ENCODE assay signal across 18 cellular contexts in genomic region chr5:114311943-114312342, GRCh38. TPM values are rescaled to one million over a fixed set of nuclear protein-coding genes. Genes with fewer than 3 reads are reported as not detected.
"Had no signal": no experiment of that assay in that cellular context is flagged by ENCODE, and none has a peak within 500 bp of the region (broad histone marks: within the 10 kb centered on the region; RNA-seq: fewer than 3 reads in every experiment).

No MANE protein-coding gene starts in this region.

- H3K4me1 ChIP-seq: foreskin keratinocyte, pancreas, right lobe of liver, upper lobe of right lung had no signal

- H3K4me3 ChIP-seq: dorsolateral prefrontal cortex, pancreas, right lobe of liver, smooth muscle cell, thoracic aorta, upper lobe of right lung had no signal

- DNase-seq: activated CD4-positive, alpha-beta T cell treated with anti-CD3 and anti-CD28 coated beads, Interleukin-2, amount 50 U/mL, for 4 hours; dorsolateral prefrontal cortex; foreskin keratinocyte; glutamatergic neuron; left ventricle myocardium superior; naive thymus-derived CD8-positive, alpha-beta T cell; pancreas; right lobe of liver; stimulated activated CD4-positive, alpha-beta T cell treated with anti-CD3 and anti-CD28 coated beads, Interleukin-4, amount 100 ng/mL, for 1 hour; upper lobe of right lung had no signal

- H3K27ac ChIP-seq: dorsolateral prefrontal cortex, epithelial cell of prostate, foreskin keratinocyte, neutrophil, pancreas, right lobe of liver, thoracic aorta, upper lobe of right lung had no signal

- H3K9me3 Mint-ChIP-seq: memory B cell; stimulated activated effector memory CD8-positive, alpha-beta T cell treated with anti-CD3 and anti-CD28 coated beads, Interleukin-12 subunit alpha, Interleukin-12 subunit beta, amount 100 ng/mL, for 72 hours had no signal

- H3K9me3 ChIP-seq: neutrophil, pancreas, right lobe of liver, thoracic aorta, upper lobe of right lung had no signal

- H3K4me2 ChIP-seq: smooth muscle cell had no signal

- H3K4me3 Mint-ChIP-seq: activated naive CD8-positive, alpha-beta T cell; memory B cell; naive thymus-derived CD8-positive, alpha-beta T cell; stimulated activated effector memory CD8-positive, alpha-beta T cell treated with anti-CD3 and anti-CD28 coated beads, Interleukin-12 subunit alpha, Interleukin-12 subunit beta, amount 100 ng/mL, for 72 hours had no signal

- H3K27me3 ChIP-seq: dorsolateral prefrontal cortex, neutrophil, pancreas, right lobe of liver, upper lobe of right lung had no signal

- H3K27me3 Mint-ChIP-seq: activated naive CD8-positive, alpha-beta T cell had no signal

- H3K36me3 Mint-ChIP-seq: activated naive CD8-positive, alpha-beta T cell; memory B cell; naive thymus-derived CD8-positive, alpha-beta T cell; stimulated activated effector memory CD8-positive, alpha-beta T cell treated with anti-CD3 and anti-CD28 coated beads, Interleukin-12 subunit alpha, Interleukin-12 subunit beta, amount 100 ng/mL, for 72 hours had no signal

- H3K4me1 Mint-ChIP-seq: memory B cell; naive thymus-derived CD8-positive, alpha-beta T cell; stimulated activated effector memory CD8-positive, alpha-beta T cell treated with anti-CD3 and anti-CD28 coated beads, Interleukin-12 subunit alpha, Interleukin-12 subunit beta, amount 100 ng/mL, for 72 hours had no signal

- H3K36me3 ChIP-seq: neutrophil, pancreas, right lobe of liver, thoracic aorta, upper lobe of right lung had no signal

- ATAC-seq: foreskin keratinocyte; left ventricle myocardium superior; naive thymus-derived CD8-positive, alpha-beta T cell; pancreas; right lobe of liver; stimulated activated effector memory CD8-positive, alpha-beta T cell treated with anti-CD3 and anti-CD28 coated beads, Interleukin-12 subunit alpha, Interleukin-12 subunit beta, amount 100 ng/mL, for 72 hours; upper lobe of right lung had no signal

- H3K27ac Mint-ChIP-seq: activated naive CD8-positive, alpha-beta T cell; memory B cell; naive thymus-derived CD8-positive, alpha-beta T cell; stimulated activated effector memory CD8-positive, alpha-beta T cell treated with anti-CD3 and anti-CD28 coated beads, Interleukin-12 subunit alpha, Interleukin-12 subunit beta, amount 100 ng/mL, for 72 hours had no signal

RNA-seq across cellular contexts. Expression of gene KCNN2, which starts 49.9 kb away (rescaled TPM):
- total RNA-seq: naive thymus-derived CD8-positive, alpha-beta T cell; T-helper 1 cell treated with Interleukin-12 subunit alpha and Interleukin-12 subunit beta and Interleukin-4 antibody, amounts not matched to agents 30 ng/mL and 1 ng/mL, for 36 hours; thoracic aorta had no signal
- polyA plus RNA-seq: naive thymus-derived CD8-positive, alpha-beta T cell had no signal
